8 cellular contexts compared by ENCODE assay signal in the genomic region with DNA sequence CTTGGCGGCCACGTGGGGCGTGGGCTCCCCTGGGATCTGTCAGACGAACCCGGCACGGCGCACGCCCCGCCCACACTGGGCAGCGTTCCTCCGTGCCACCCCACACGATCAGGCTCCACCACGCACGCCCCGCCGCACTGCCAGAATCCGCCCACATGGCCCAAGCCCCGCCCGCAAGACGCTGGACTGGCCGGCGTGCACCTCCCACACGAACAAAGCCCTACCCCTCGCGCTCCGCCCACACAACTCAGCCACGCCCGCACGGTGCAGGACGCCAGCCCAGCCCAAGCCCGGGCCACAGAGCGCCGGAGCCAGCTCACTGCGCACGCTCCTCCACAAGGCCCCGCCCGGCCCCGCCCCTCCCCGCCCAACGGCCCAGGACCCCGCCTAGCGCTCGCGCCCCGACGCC. TPM values are rescaled to one million over a fixed set of nuclear protein-coding genes. Genes with fewer than 3 reads are reported as not detected.
DNase-seq lines count a peak whose midpoint lies in the region; ATAC-seq and TF ChIP-seq lines count a peak whose summit lies in the region.

No MANE protein-coding gene starts in this region.

- peaks cover 11% of the 10 kb centered on the region for H3K36me3 ChIP-seq in BLaER1
- no peaks in the 10 kb centered on the region for H3K36me3 ChIP-seq in ectodermal cell (ENCODE audit: control insufficient read depth, insufficient read depth, low read length)
- peaks cover 25% of the 10 kb centered on the region for H3K36me3 ChIP-seq in lower lobe of right lung

- H3K9me3 ChIP-seq in BLaER1 (peaks cover under 1% of the 10 kb centered on the region; the same call in 1 of the 2 replicates), ectodermal cell (ENCODE audit: control insufficient read depth, low read length) (no peaks in the 10 kb centered on the region), lower lobe of right lung (no peaks in the 10 kb centered on the region)

- peak overlapping the region; percentile 81 for H3K9ac ChIP-seq in BLaER1

- H3K27ac ChIP-seq in BLaER1: peak overlapping the region; percentile 99
- H3K27ac ChIP-seq in VCaP: peak overlapping the region; percentile 95
- H3K27ac ChIP-seq in ectodermal cell (ENCODE audit: insufficient read depth, low read depth, low read length, poor library complexity, severe bottlenecking): peak overlapping the region; percentile 79
- peak overlapping the region; percentile 99 for H3K27ac ChIP-seq in lower lobe of right lung

- H3K4me1 ChIP-seq in BLaER1 (peaks cover 57% of the 10 kb centered on the region), ectodermal cell (ENCODE audit: control insufficient read depth, insufficient read depth, low read length) (peaks cover 9% of the 10 kb centered on the region), lower lobe of right lung (peaks cover 16% of the 10 kb centered on the region)

- peak; percentile 99 for DNase-seq in NCI-H2196 treated with DMSO at 0.1 percent for 48 hours (lab: John Stamatoyannopoulos, UW; ENCODE audit: unreplicated experiment)
- DNase-seq in lower lobe of right lung: peak; percentile 100
- peak; percentile 90 for DNase-seq in stimulated activated CD8-positive, alpha-beta memory T cell treated with anti-CD3 and anti-CD28 coated beads, Interleukin-15, amount 100 ng/mL, for 1 hour (ENCODE audit: low read depth)

- H3K4me3 ChIP-seq in BLaER1 (peak overlapping the region; percentile 82), ectodermal cell (ENCODE audit: insufficient read depth, low read depth, low read length) (peak overlapping the region; percentile 71), lower lobe of right lung (peak overlapping the region; percentile 65)

- peak overlapping the region; percentile 90 for H3K4me2 ChIP-seq in BLaER1

- H3K27me3 ChIP-seq in BLaER1: no peaks in the 10 kb centered on the region
- no peaks in the 10 kb centered on the region for H3K27me3 ChIP-seq in ectodermal cell (ENCODE audit: control insufficient read depth, insufficient read depth, low read length, poor library complexity, severe bottlenecking)
- no peaks in the 10 kb centered on the region for H3K27me3 ChIP-seq in lower lobe of right lung (ENCODE audit: low read depth)

- intact Hi-C loops in lower lobe of right lung (cut with DNase I): no loop called here

- peaks cover 23% of the 10 kb centered on the region for H4K20me1 ChIP-seq in BLaER1

- no peak for TF ChIP-seq CTCF in VCaP (conservative IDR thresholded peaks at IDR 0.05)
- no peak for TF ChIP-seq CTCF in lower lobe of right lung (IDR thresholded peaks at IDR 0.05)

- 0% methylated on average over 46 of the region's 46 CpGs for WGBS in ectodermal cell, 2 experiments

- peak; percentile 81 for ATAC-seq in GM19035 (IDR thresholded peaks at IDR 0.05; ENCODE audit: unreplicated experiment)
- ATAC-seq in HG03280 (IDR thresholded peaks at IDR 0.05; ENCODE audit: unreplicated experiment): peak; percentile 82
- ATAC-seq in lower lobe of right lung: peak; percentile 94 to 95

RNA-seq across cellular contexts. Expression of a gene that starts 0.6 kb away (rescaled TPM):
- 25.5 TPM for polyA plus RNA-seq in ectodermal cell (2013, experiment 1 of 4)
- polyA plus RNA-seq in ectodermal cell (2013, experiment 2 of 4): 32.4 TPM
- 27.5 TPM for polyA plus RNA-seq in ectodermal cell (2013, experiment 3 of 4)
- 29.6 TPM for polyA plus RNA-seq in ectodermal cell (2013, experiment 4 of 4)
- total RNA-seq in lower lobe of right lung: 23.3 TPM

Comparison
In these comparisons a context has a peak if more than half of its experiments do, and no peak if none do; other contexts are left out.
1. Peak in every context shown above with its lines: DNase-seq, ATAC-seq, H3K4me3 ChIP-seq and H3K27ac ChIP-seq.